ENCODE assay signal across 34 cellular contexts in the genomic region with DNA sequence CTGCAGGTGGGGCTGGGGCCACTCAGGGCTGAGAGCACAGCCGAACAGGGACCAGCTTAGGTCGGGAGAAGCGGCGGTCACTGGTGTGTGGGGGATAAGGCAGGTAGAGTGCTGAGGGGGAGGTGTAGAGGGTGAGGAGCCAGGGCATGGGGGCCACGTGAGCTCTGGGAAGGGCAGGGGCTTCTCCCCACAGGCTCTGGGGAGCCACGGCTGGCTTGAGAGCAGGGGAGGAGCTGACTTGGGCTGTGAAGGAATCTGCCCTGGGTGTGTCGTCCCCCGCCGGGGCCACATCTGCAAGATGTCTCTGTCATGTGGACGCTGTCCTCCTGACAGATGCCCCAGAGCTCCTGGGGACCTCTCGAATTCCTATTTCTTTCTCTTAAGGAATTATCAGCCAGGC. TPM values are rescaled to one million over a fixed set of nuclear protein-coding genes. Genes with fewer than 3 reads are reported as not detected.
"Had no signal": no experiment of that assay in that cellular context is flagged by ENCODE, and none has a peak within 500 bp of the region (broad histone marks: within the 10 kb centered on the region; RNA-seq: fewer than 3 reads in every experiment).

No MANE protein-coding gene starts in this region.

- H3K27me3 ChIP-seq: ascending aorta, cardiac muscle cell, MG63, Peyer's patch, SJCRH30 had no signal

- H3K4me1 ChIP-seq: ascending aorta, Peyer's patch had no signal

- H3K27ac Mint-ChIP-seq: activated CD4-positive, alpha-beta T cell treated with anti-CD3 and anti-CD28 coated beads for 36 hours; activated CD4-positive, alpha-beta T cell treated with anti-CD3 and anti-CD28 coated beads, Interleukin-2, amount 10 ng/mL, durations not matched to agents 7 days and 5 days; activated CD8-positive, alpha-beta T cell treated with anti-CD3 and anti-CD28 coated beads, Interleukin-2, amount 10 ng/mL, durations not matched to agents 7 days and 5 days; activated naive CD4-positive, alpha-beta T cell treated with anti-CD3 and anti-CD28 coated beads, Interleukin-2, amount 50 U/mL, for 24 hours; activated naive CD8-positive, alpha-beta T cell treated with anti-CD3 and anti-CD28 coated beads, Interleukin-2, amount 10 ng/mL, durations not matched to agents 7 days and 5 days; activated T-cell treated with anti-CD3 and anti-CD28 coated beads, Interleukin-2, amount 50 U/mL, for 24 hours; activated T-helper 2 cell treated with anti-CD3 and anti-CD28 coated beads, Interferon-gamma antibody, Interleukin-2, Interleukin-4, amounts not matched to agents 10 μg/mL and 5 μg/mL and 100 μg/mL, durations not matched to agents 14 hours and 24 hours and 36 hours; T-helper 2 cell treated with Interferon-gamma antibody and Interleukin-4, amounts not matched to agents 5 μg/mL and 100 μg/mL, for 36 hours; WTC11 had no signal

- H3K4me3 Mint-ChIP-seq: activated CD4-positive, alpha-beta T cell treated with anti-CD3 and anti-CD28 coated beads for 36 hours; activated CD4-positive, alpha-beta T cell treated with anti-CD3 and anti-CD28 coated beads, Interleukin-2, amount 10 ng/mL, durations not matched to agents 7 days and 5 days; activated CD8-positive, alpha-beta T cell treated with anti-CD3 and anti-CD28 coated beads, Interleukin-2, amount 10 ng/mL, durations not matched to agents 7 days and 5 days; activated naive CD4-positive, alpha-beta T cell treated with anti-CD3 and anti-CD28 coated beads, Interleukin-2, amount 50 U/mL, for 24 hours; activated naive CD8-positive, alpha-beta T cell treated with anti-CD3 and anti-CD28 coated beads, Interleukin-2, amount 10 ng/mL, durations not matched to agents 7 days and 5 days; activated T-cell treated with anti-CD3 and anti-CD28 coated beads, Interleukin-2, amount 50 U/mL, for 24 hours; central memory CD8-positive, alpha-beta T cell; T-helper 2 cell treated with Interferon-gamma antibody and Interleukin-4, amounts not matched to agents 5 μg/mL and 100 μg/mL, for 36 hours; WTC11 had no signal

- H3K4me1 Mint-ChIP-seq: activated CD4-positive, alpha-beta T cell treated with anti-CD3 and anti-CD28 coated beads for 36 hours; activated naive CD4-positive, alpha-beta T cell treated with anti-CD3 and anti-CD28 coated beads, Interleukin-2, amount 50 U/mL, for 24 hours; activated naive CD8-positive, alpha-beta T cell treated with anti-CD3 and anti-CD28 coated beads, Interleukin-2, amount 10 ng/mL, durations not matched to agents 7 days and 5 days had no signal

- H3K27ac ChIP-seq: ascending aorta, cardiac muscle cell, Peyer's patch, SJCRH30, SK-N-MC had no signal

- DNase-seq: activated CD4-positive, alpha-beta T cell treated with anti-CD3 and anti-CD28 coated beads for 36 hours; activated CD4-positive, alpha-beta T cell treated with anti-CD3 and anti-CD28 coated beads, Interleukin-2, amount 10 ng/mL, durations not matched to agents 7 days and 5 days; activated CD4-positive, alpha-beta T cell treated with anti-CD3 and anti-CD28 coated beads, Interleukin-2, amount 50 U/mL, for 48 hours; activated CD8-positive, alpha-beta T cell treated with anti-CD3 and anti-CD28 coated beads, Interleukin-2, amount 10 ng/mL, durations not matched to agents 7 days and 5 days; activated gamma-delta T cell; activated naive CD4-positive, alpha-beta T cell treated with Interleukin-2 at 50 U/mL for 16 hours; activated naive CD8-positive, alpha-beta T cell treated with anti-CD3 and anti-CD28 coated beads, Interleukin-2, amount 10 ng/mL, durations not matched to agents 7 days and 5 days; activated T-cell treated with anti-CD3 and anti-CD28 coated beads, Interleukin-2, amount 50 U/mL, for 24 hours; amygdala; Kasumi-1; KG1; MG63; NCI-H1048; NCI-H1436; NCI-H1694; NCI-H1930; NCI-H526; NCI-H748 treated with DMSO at 0.1 percent for 48 hours; NK-92 treated with Interleukin-12 subunit alpha and Interleukin-12 subunit beta, amount 100 ng/mL, for 24 hours; PC-3; Peyer's patch; Right ventricle myocardium superior; SJCRH30 had no signal

- H3K4me3 ChIP-seq: ascending aorta, cardiac muscle cell, MG63, Peyer's patch, SJCRH30, SK-N-MC had no signal

- ATAC-seq: activated CD4-positive, alpha-beta T cell treated with anti-CD3 and anti-CD28 coated beads for 36 hours; activated CD4-positive, CD25-positive, alpha-beta regulatory T cell treated with anti-CD3 and anti-CD28 coated beads, Interleukin-2, amount 50 U/mL, for 24 hours; activated CD8-positive, alpha-beta T cell treated with anti-CD3 and anti-CD28 coated beads, Interleukin-2, amount 10 ng/mL, durations not matched to agents 7 days and 5 days; PC-3; WTC11 had no signal

- H3K9me3 Mint-ChIP-seq: activated CD4-positive, alpha-beta T cell treated with anti-CD3 and anti-CD28 coated beads, Interleukin-2, amount 10 ng/mL, durations not matched to agents 7 days and 5 days; activated naive CD4-positive, alpha-beta T cell treated with anti-CD3 and anti-CD28 coated beads, Interleukin-2, amount 50 U/mL, for 24 hours; activated naive CD8-positive, alpha-beta T cell treated with anti-CD3 and anti-CD28 coated beads, Interleukin-2, amount 10 ng/mL, durations not matched to agents 7 days and 5 days; activated T-cell treated with anti-CD3 and anti-CD28 coated beads, Interleukin-2, amount 50 U/mL, for 24 hours; activated T-helper 2 cell treated with anti-CD3 and anti-CD28 coated beads, Interferon-gamma antibody, Interleukin-2, Interleukin-4, amounts not matched to agents 10 μg/mL and 5 μg/mL and 100 μg/mL, durations not matched to agents 14 hours and 24 hours and 36 hours; central memory CD8-positive, alpha-beta T cell; T-helper 2 cell treated with Interferon-gamma antibody and Interleukin-4, amounts not matched to agents 5 μg/mL and 100 μg/mL, for 36 hours; WTC11 had no signal

- H3K36me3 ChIP-seq: ascending aorta, cardiac muscle cell, MG63, Peyer's patch had no signal

- H3K36me3 Mint-ChIP-seq: activated naive CD8-positive, alpha-beta T cell treated with anti-CD3 and anti-CD28 coated beads, Interleukin-2, amount 10 ng/mL, durations not matched to agents 7 days and 5 days; WTC11 had no signal

- H3K9me3 ChIP-seq: ascending aorta, MG63, Peyer's patch, SJCRH30 had no signal

RNA-seq across cellular contexts. Expression of gene HTRA3, which starts 55.5 kb away (rescaled TPM):
- total RNA-seq: activated CD4-positive, alpha-beta T cell treated with anti-CD3 and anti-CD28 coated beads for 36 hours; activated CD4-positive, alpha-beta T cell treated with anti-CD3 and anti-CD28 coated beads, Interleukin-2, amount 10 ng/mL, durations not matched to agents 7 days and 5 days; activated CD8-positive, alpha-beta T cell treated with anti-CD3 and anti-CD28 coated beads, Interleukin-2, amount 10 ng/mL, durations not matched to agents 7 days and 5 days; activated naive CD8-positive, alpha-beta T cell treated with anti-CD3 and anti-CD28 coated beads, Interleukin-2, amount 10 ng/mL, durations not matched to agents 7 days and 5 days; NCI-H460; T-helper 1 cell treated with Interleukin-12 subunit alpha and Interleukin-12 subunit beta and Interleukin-4 antibody, amounts not matched to agents 30 ng/mL and 1 ng/mL, for 36 hours had no signal
